Comparison of ENCODE assay signal across 8 cellular contexts in genomic region chr5:178859625-178860521, GRCh38. TPM values are rescaled to one million over a fixed set of nuclear protein-coding genes. Genes with fewer than 3 reads are reported as not detected.
A peak's percentile ranks its signal among the peaks of the same experiment; 100 is the strongest.
DNase-seq lines count a peak whose midpoint lies in the region; ATAC-seq and TF ChIP-seq lines count a peak whose summit lies in the region.

TSS of gene ZNF354B (plus strand) at chr5:178859953. CDS start at chr5:178861048, 1,095 bp downstream.

- H3K9me3 ChIP-seq in colonic mucosa = no peaks in the 10 kb centered on the region

- H3K4me3 ChIP-seq in colonic mucosa = peak within 1 kb of the TSS; percentile 88

- intact Hi-C loops in colonic mucosa (cut with DNase I) = loop anchor here (5.0 kb wide), 1 partner anchor 133 kb away; no protein-coding TSS in a partner anchor

- peak; percentile 99 for ATAC-seq in HG03378 (IDR thresholded peaks at IDR 0.05; ENCODE audit: unreplicated experiment)

- H3K27ac ChIP-seq in colonic mucosa = peak within 1 kb of the TSS; percentile 79
- peak within 1 kb of the TSS; percentile 62 for H3K27ac ChIP-seq in layer of hippocampus (ENCODE audit: low read depth, low read length)

- no peaks in the 10 kb centered on the region for H3K36me3 ChIP-seq in colonic mucosa

- TF ChIP-seq POLR2A in GM19099 (IDR thresholded peaks at IDR 0.05; ENCODE audit: extremely low read depth, insufficient read length, low read depth) = peak; percentile 59

- peak; percentile 97 for DNase-seq in Ammon's horn (ENCODE audit: low spot score)
- DNase-seq in NCI-H510A (lab: John Stamatoyannopoulos, UW) = peak; percentile 57
- DNase-seq in activated CD4-positive, alpha-beta T cell treated with anti-CD3 and anti-CD28 coated beads for 4 hours = peak; percentile 82 to 84
- DNase-seq in colonic mucosa = peak; percentile 89
- DNase-seq in stimulated activated CD4-positive, alpha-beta T cell treated with anti-CD3 and anti-CD28 coated beads, Interleukin-1b, Interleukin-23, amount 100 ng/mL, for 24 hours (ENCODE audit: low read depth in 4 of 4, low spot score in 1 of 4) = peak; percentile 51 to 74 (median 62)

- no peaks in the 10 kb centered on the region for H3K4me1 ChIP-seq in colonic mucosa

- peak within 1 kb of the TSS; percentile 26 to 84 for H3K9ac ChIP-seq in colonic mucosa (ENCODE audit: low read depth in 2 of 2, low read length in 2 of 2)

- no peak for TF ChIP-seq CTCF in colonic mucosa (IDR thresholded peaks at IDR 0.05)

- H3K27me3 ChIP-seq in colonic mucosa (no peaks in the 10 kb centered on the region), layer of hippocampus (ENCODE audit: control insufficient read depth, insufficient read depth, low read length) (no peaks in the 10 kb centered on the region)

RNA-seq across cellular contexts. Expression of gene ZNF354B, which starts in this region (rescaled TPM):
- 1 to 10 TPM; 7.5 to 9.3 TPM for total RNA-seq in colonic mucosa

Comparison
In these comparisons a context has a peak if more than half of its experiments do, and no peak if none do; other contexts are left out.
1. Peak in every context shown above with its lines: DNase-seq, ATAC-seq, H3K4me3 ChIP-seq and H3K27ac ChIP-seq.